ENCODE assay signal across 8 cellular contexts in genomic region chr14:101791919-101792572, GRCh38. TPM values are rescaled to one million over a fixed set of nuclear protein-coding genes. Genes with fewer than 3 reads are reported as not detected.
DNase-seq lines count a peak whose midpoint lies in the region; ATAC-seq and TF ChIP-seq lines count a peak whose summit lies in the region.

No MANE protein-coding gene starts in this region.

- peaks cover 0 to 6% (median 0%) of the 10 kb centered on the region in 12 donors for H3K9me3 ChIP-seq in heart left ventricle
- H3K9me3 ChIP-seq in heart right ventricle: peaks cover 0 to 6% (median 0%) of the 10 kb centered on the region in 11 donors
- H3K9me3 ChIP-seq in stomach: no peaks in the 10 kb centered on the region

- ATAC-seq in heart left ventricle: peak in 2 of 4 donors; percentile 48 to 58
- no peak for ATAC-seq in Right ventricle myocardium inferior
- ATAC-seq in heart right ventricle: peak in 4 of 8 donors; percentile 43 to 60 (median 52)
- no peak for ATAC-seq in GM21526 (IDR thresholded peaks at IDR 0.05; ENCODE audit: low FRiP score, unreplicated experiment)

- H3K4me3 ChIP-seq in heart left ventricle (peak overlapping the region in 9 of 12 donors; percentile 26 to 49 (median 42)), heart right ventricle (peak overlapping the region in 9 of 10 donors; percentile 3 to 43 (median 31)), stomach (peak overlapping the region; percentile 12 to 33 (median 27))

- H3K4me1 ChIP-seq in heart left ventricle (peaks cover 0 to 29% (median 12%) of the 10 kb centered on the region in 12 donors), heart right ventricle (peaks cover 3 to 31% (median 11%) of the 10 kb centered on the region in 9 donors), stomach (peaks cover 0 to 25% (median 12%) of the 10 kb centered on the region in 4 donors)

- peaks cover 0 to under 1% (median 0%) of the 10 kb centered on the region in 9 donors for H3K36me3 ChIP-seq in heart left ventricle
- peaks cover 0 to 10% (median 0%) of the 10 kb centered on the region in 9 donors for H3K36me3 ChIP-seq in heart right ventricle
- peaks cover 0 to 3% (median 2%) of the 10 kb centered on the region in 4 donors for H3K36me3 ChIP-seq in stomach

- no peak for DNase-seq in heart left ventricle
- no peak for DNase-seq in Right ventricle myocardium inferior (ENCODE audit: missing footprints)
- no peak for DNase-seq in heart right ventricle
- no peak for DNase-seq in stomach
- DNase-seq in cortex of kidney (lab: John Stamatoyannopoulos, UW): no peak
- DNase-seq in nucleus accumbens (lab: John Stamatoyannopoulos, UW): no peak

- TF ChIP-seq CTCF in heart left ventricle (IDR thresholded peaks at IDR 0.05) (no peak), VCaP (conservative IDR thresholded peaks at IDR 0.05) (no peak), heart right ventricle (IDR thresholded peaks at IDR 0.05) (no peak), stomach (IDR thresholded peaks at IDR 0.05) (no peak)

- H3K27me3 ChIP-seq in heart left ventricle: no peaks in the 10 kb centered on the region
- H3K27me3 ChIP-seq in heart right ventricle: no peaks in the 10 kb centered on the region
- H3K27me3 ChIP-seq in stomach: no peaks in the 10 kb centered on the region

- WGBS in heart left ventricle, 4 donors: 19 to 30% (median 27%) methylated on average over 5 of the region's 5 CpGs
- 25 to 37% methylated on average over 5 of the region's 5 CpGs for WGBS in heart right ventricle, 2 donors
- 24 to 30% (median 30%) methylated on average over 5 of the region's 5 CpGs for WGBS in stomach, 5 donors

- TF ChIP-seq POLR2A in heart left ventricle (IDR thresholded peaks at IDR 0.05): no peak
- TF ChIP-seq POLR2A in stomach (IDR thresholded peaks at IDR 0.05): no peak

- intact Hi-C loops in heart left ventricle (cut with DNase I) (no loop called here), Right ventricle myocardium inferior (cut with DNase I) (no loop called here), heart right ventricle (cut with DNase I) (no loop called here), stomach (cut with DNase I; ENCODE audit: low total_unique reads) (no loop called here)

- peak overlapping the region in 11 of 12 donors; percentile 3 to 86 (median 56) for H3K27ac ChIP-seq in heart left ventricle
- peak overlapping the region; percentile 49 for H3K27ac ChIP-seq in VCaP
- peak overlapping the region in 9 of 10 donors; percentile 26 to 71 (median 60) for H3K27ac ChIP-seq in heart right ventricle
- H3K27ac ChIP-seq in stomach: peak overlapping the region in 4 of 5 donors; percentile 43 to 69 (median 62)

- no peak for TF ChIP-seq EP300 in stomach (IDR thresholded peaks at IDR 0.05)

RNA-seq across cellular contexts. Expression of gene PPP2R5C, which starts 30.5 kb away (rescaled TPM):
- 100 to 1,000 TPM; 116 to 248 (median 207) TPM for total RNA-seq in heart left ventricle
- polyA plus RNA-seq in heart left ventricle: 100 to 1,000 TPM in 1 of 2 donors, 10 to 100 TPM in 1; 99.4 to 150 TPM
- 199 TPM for total RNA-seq in Right ventricle myocardium inferior
- 100 to 1,000 TPM; 183 to 257 (median 224) TPM for total RNA-seq in heart right ventricle
- polyA plus RNA-seq in heart right ventricle: 100 to 1,000 TPM in 1 of 2 donors, 10 to 100 TPM in 1; 66.8 to 157 TPM
- total RNA-seq in stomach: 100 to 1,000 TPM in 2 of 5 donors, 10 to 100 TPM in 3; 19.7 to 175 (median 98.0) TPM
- polyA plus RNA-seq in stomach: 10 to 100 TPM; 56.6 to 85.2 (median 80.4) TPM
